Comparison of ENCODE assay signal across 1 cellular context in genomic region chr2:70707706-70708105, GRCh38.
TF ChIP-seq lines count a peak whose summit lies in the region.

No MANE protein-coding gene starts in this region.

TF ChIP-seq in WTC11, 78 proteins besides CTCF, POLR2A, EP300 and RAD21 (continued from another document):
- no peak for TF ChIP-seq ZNF425 (CRISPR knock-in tag; conservative IDR thresholded peaks at IDR 0.05)
- TF ChIP-seq USF1 (CRISPR knock-in tag; IDR thresholded peaks at IDR 0.05): no peak
- TF ChIP-seq ZNF121 (CRISPR knock-in tag; IDR thresholded peaks at IDR 0.05): no peak
- no peak for TF ChIP-seq AR (CRISPR knock-in tag; IDR thresholded peaks at IDR 0.05)
- no peak for TF ChIP-seq NR1H2 (CRISPR knock-in tag; IDR thresholded peaks at IDR 0.05)
- no peak for TF ChIP-seq ZNF532 (CRISPR knock-in tag; IDR thresholded peaks at IDR 0.05; ENCODE audit: borderline replicate concordance)
- no peak for TF ChIP-seq ZNF396 (CRISPR knock-in tag; IDR thresholded peaks at IDR 0.05; ENCODE audit: borderline replicate concordance)
- TF ChIP-seq NFYB (CRISPR knock-in tag; conservative IDR thresholded peaks at IDR 0.05; ENCODE audit: low read depth): no peak
- TF ChIP-seq OVOL2 (CRISPR knock-in tag; IDR thresholded peaks at IDR 0.05; ENCODE audit: borderline replicate concordance): no peak
